ENCODE assay signal across 8 cellular contexts in genomic region chr1:224431726-224432125, GRCh38.
A peak's percentile ranks its signal among the peaks of the same experiment; 100 is the strongest.
DNase-seq lines count a peak whose midpoint lies in the region; ATAC-seq and TF ChIP-seq lines count a peak whose summit lies in the region.

No MANE protein-coding gene starts in this region.

- no peak for ATAC-seq in HG02970 (IDR thresholded peaks at IDR 0.05; ENCODE audit: low FRiP score, unreplicated experiment)
- no peak for ATAC-seq in GM19463 (IDR thresholded peaks at IDR 0.05; ENCODE audit: unreplicated experiment)

- DNase-seq in HL-60 (ENCODE audit: low read depth in 1 of 2, low spot score in 1 of 2): no peak
- DNase-seq in brain microvascular endothelial cell: no peak
- no peak for DNase-seq in NOMO-1 treated with dmso at 0.1 percent for 144 hours (lab: John Stamatoyannopoulos, UW; ENCODE audit: unreplicated experiment)
- DNase-seq in NCI-H774 (lab: John Stamatoyannopoulos, UW): no peak

- peak overlapping the region; percentile 84 for H3K4me3 ChIP-seq in ACC112 (ENCODE audit: low read depth, low read length)
- 0 out of 2 replicates have a peak overlapping the region, but pooled peaks have one; percentile 6 for H3K4me3 ChIP-seq in HL-60 (replicated peaks; ENCODE audit: insufficient read depth, low read length)
- peak overlapping the region; percentile 84 for H3K4me3 ChIP-seq in brain microvascular endothelial cell (ENCODE audit: low read depth, low read length)
- H3K4me3 ChIP-seq in muscle layer of colon (ENCODE audit: low read depth in 1 of 2, low read length in 2 of 2): peak overlapping the region in 1 of 2 donors; percentile 59

- H3K36me3 ChIP-seq in ACC112 (ENCODE audit: insufficient read depth, low read length) (peaks cover 5% of the 10 kb centered on the region; the same call in 1 of the 2 replicates), brain microvascular endothelial cell (replicated peaks) (peaks cover 4% of the 10 kb centered on the region), muscle layer of colon (ENCODE audit: insufficient read depth, low read length) (no peaks in the 10 kb centered on the region)

- in situ Hi-C loops in brain microvascular endothelial cell (cut with HindIII; ENCODE audit: low pct_ligation_motif_present, low sequenced_read_pairs): no loop called here

- H3K4me1 ChIP-seq in ACC112 (ENCODE audit: control insufficient read depth, insufficient read depth, low read length, unreplicated experiment): peaks cover 48% of the 10 kb centered on the region
- H3K4me1 ChIP-seq in muscle layer of colon (ENCODE audit: insufficient read depth, low read length): peaks cover 38% of the 10 kb centered on the region

- TF ChIP-seq CTCF in HL-60 (IDR thresholded peaks at IDR 0.05; ENCODE audit: insufficient read depth, low read length) (no peak), brain microvascular endothelial cell (IDR thresholded peaks at IDR 0.05; ENCODE audit: low read depth, low read length, missing control alignments) (no peak)

- peak overlapping the region; percentile 68 for H3K27ac ChIP-seq in ACC112 (ENCODE audit: low read depth, low read length)
- no peak overlapping the region for H3K27ac ChIP-seq in HL-60 (replicated peaks)
- H3K27ac ChIP-seq in brain microvascular endothelial cell: peak overlapping the region; percentile 52
- peak overlapping the region; percentile 20 for H3K27ac ChIP-seq in muscle layer of colon (ENCODE audit: low read depth, low read length)

- H3K79me2 ChIP-seq in ACC112 (ENCODE audit: control insufficient read depth, insufficient read depth, low read length, unreplicated experiment): peaks cover 73% of the 10 kb centered on the region

- H3K9ac ChIP-seq in muscle layer of colon (ENCODE audit: low read length): no peak overlapping the region

- H3K27me3 ChIP-seq in ACC112 (ENCODE audit: insufficient read depth, low read length): no peaks in the 10 kb centered on the region
- no peaks in the 10 kb centered on the region for H3K27me3 ChIP-seq in HL-60 (ENCODE audit: insufficient read depth, poor library complexity, severe bottlenecking)
- H3K27me3 ChIP-seq in brain microvascular endothelial cell (replicated peaks): no peaks in the 10 kb centered on the region
- no peaks in the 10 kb centered on the region for H3K27me3 ChIP-seq in muscle layer of colon (ENCODE audit: control insufficient read depth in 1 of 2, insufficient read depth in 2 of 2, low read length in 2 of 2)

- no peak overlapping the region for H2AFZ ChIP-seq in ACC112 (ENCODE audit: low read length, unreplicated experiment)

- no peaks in the 10 kb centered on the region for H3K9me3 ChIP-seq in muscle layer of colon (ENCODE audit: low read length)
